26 cellular contexts compared by ENCODE assay signal in the genomic region with DNA sequence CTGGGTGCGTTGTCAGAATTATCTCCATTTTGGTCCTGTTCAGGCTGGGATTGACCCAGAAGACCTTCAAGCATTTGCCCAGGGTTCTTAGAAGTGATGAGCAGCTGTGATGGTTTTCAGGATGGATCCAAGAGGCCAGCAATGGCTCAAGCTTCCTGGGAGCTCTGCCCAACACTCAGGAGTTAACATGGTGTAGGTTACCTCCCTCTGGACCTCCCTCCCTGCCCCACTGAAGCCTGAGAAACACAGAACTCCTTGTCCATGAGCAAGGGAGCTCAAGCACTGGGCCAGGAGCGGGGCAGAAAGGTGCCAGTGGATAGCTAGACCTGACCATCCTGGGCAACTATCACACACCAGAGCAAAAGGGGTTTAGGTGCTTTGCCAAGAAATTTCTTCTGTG.
"Had no signal": no experiment of that assay in that cellular context is flagged by ENCODE, and none has a peak within 500 bp of the region (broad histone marks: within the 10 kb centered on the region; RNA-seq: fewer than 3 reads in every experiment).

No MANE protein-coding gene starts in this region.

- ATAC-seq: activated CD4-positive, alpha-beta T cell treated with anti-CD3 and anti-CD28 coated beads for 36 hours; activated CD8-positive, alpha-beta memory T cell treated with anti-CD3 and anti-CD28 coated beads, Interleukin-2, amount 10 ng/mL, durations not matched to agents 7 days and 5 days; activated CD8-positive, alpha-beta T cell treated with anti-CD3 and anti-CD28 coated beads, Interleukin-2, amount 10 ng/mL, durations not matched to agents 7 days and 5 days; left cardiac atrium; naive thymus-derived CD4-positive, alpha-beta T cell; psoas muscle; stimulated activated naive CD8-positive, alpha-beta T cell treated with anti-CD3 and anti-CD28 coated beads, Interleukin-15, Interleukin-2, amounts not matched to agents 100 U/mL and 50 U/mL, for 24 hours had no signal

- H3K36me3 ChIP-seq: adrenal gland, brain microvascular endothelial cell, esophagus squamous epithelium had no signal

- FAIRE-seq: astrocyte, endometrium, islet of Langerhans had no signal

- H3K27me3 ChIP-seq: adrenal gland had no signal

- H3K27ac ChIP-seq: adrenal gland, brain microvascular endothelial cell, epithelial cell of prostate, esophagus squamous epithelium, parathyroid adenoma, psoas muscle, thoracic aorta had no signal

- H3K4me3 ChIP-seq: adrenal gland, esophagus squamous epithelium, psoas muscle, thoracic aorta had no signal

- H3K4me1 ChIP-seq: adrenal gland, parathyroid adenoma, psoas muscle had no signal

- H3K9me3 ChIP-seq: adrenal gland, esophagus squamous epithelium, psoas muscle, thoracic aorta had no signal

- DNase-seq: activated CD4-positive, alpha-beta T cell treated with anti-CD3 and anti-CD28 coated beads for 36 hours; activated CD4-positive, CD25-positive, alpha-beta regulatory T cell; activated CD8-positive, alpha-beta memory T cell treated with anti-CD3 and anti-CD28 coated beads, Interleukin-2, amount 10 ng/mL, durations not matched to agents 7 days and 5 days; activated CD8-positive, alpha-beta T cell treated with anti-CD3 and anti-CD28 coated beads, Interleukin-2, amount 10 ng/mL, durations not matched to agents 7 days and 5 days; activated naive CD4-positive, alpha-beta T cell treated with Interleukin-2 at 50 U/mL for 16 hours; activated naive CD8-positive, alpha-beta T cell treated with anti-CD3 and anti-CD28 coated beads for 36 hours; activated T-cell treated with anti-CD3 and anti-CD28 coated beads, Interleukin-2, amount 50 U/mL, for 48 hours; adrenal gland; brain microvascular endothelial cell; central memory CD4-positive, alpha-beta T cell; effector CD4-positive, alpha-beta T cell; esophagus squamous epithelium; foreskin melanocyte; left cardiac atrium; midbrain; naive thymus-derived CD4-positive, alpha-beta T cell; psoas muscle; stimulated activated CD4-positive, alpha-beta T cell treated with anti-CD3 and anti-CD28 coated beads, Interleukin-2, amount 100 ng/mL, for 48 hours; stimulated activated naive CD8-positive, alpha-beta T cell treated with anti-CD3 and anti-CD28 coated beads, Interleukin-15, Interleukin-2, amounts not matched to agents 100 U/mL and 50 U/mL, for 24 hours; T-helper 2 cell had no signal
